9 cellular contexts compared by ENCODE assay signal in the genomic region with DNA sequence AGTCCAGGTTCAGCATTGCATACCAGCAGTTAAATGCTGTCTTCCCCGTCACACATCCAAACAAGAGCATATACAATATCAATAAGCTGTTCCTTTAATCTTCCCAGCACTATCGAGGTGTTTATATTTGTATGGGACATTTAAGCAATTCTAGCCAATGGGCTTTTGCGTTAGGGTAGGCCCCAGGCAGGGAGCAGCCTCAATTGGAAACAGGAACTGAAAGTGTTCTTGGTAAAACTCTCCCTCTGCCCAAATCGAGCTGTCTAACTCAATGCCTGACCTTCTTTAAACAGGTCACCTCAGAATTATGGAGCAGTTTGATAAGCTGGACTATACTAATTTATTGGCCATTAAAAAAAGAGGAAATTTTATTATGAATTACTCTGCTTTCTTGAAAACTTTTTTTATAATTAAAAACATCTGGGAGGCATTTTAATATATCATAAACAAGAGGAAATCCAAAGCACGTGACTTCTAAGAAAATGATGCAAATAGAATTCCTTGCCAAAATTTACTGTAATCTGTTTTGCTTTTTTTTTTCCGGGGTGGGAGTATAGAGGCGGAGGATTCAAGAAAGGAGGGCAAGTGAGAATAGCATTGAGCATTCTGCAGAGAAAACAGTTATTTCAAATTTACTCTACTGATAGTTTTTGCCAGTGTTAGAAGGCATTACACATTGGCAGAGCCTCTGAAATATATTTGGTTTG.
DNase-seq lines count a peak whose midpoint lies in the region; ATAC-seq lines count a peak whose summit lies in the region.
"Had no signal": no experiment of that assay in that cellular context is flagged by ENCODE, and none has a peak within 500 bp of the region (broad histone marks: within the 10 kb centered on the region; RNA-seq: fewer than 3 reads in every experiment).

No MANE protein-coding gene starts in this region.

- peak; percentile 12 for DNase-seq in DMS79 treated with DMSO at 0.1 percent for 48 hours (lab: John Stamatoyannopoulos, UW)
- DNase-seq in DMS79 (lab: John Stamatoyannopoulos, UW) = no peak
- peak; percentile 14 to 65 for DNase-seq in SHP77 (lab: John Stamatoyannopoulos, UW)
- peak; percentile 37 for DNase-seq in globus pallidus (ENCODE audit: low spot score)
- no peak for DNase-seq in GDM1 (lab: John Stamatoyannopoulos, UW)
- DNase-seq in NCI-H526 treated with DMSO at 0.1 percent for 48 hours (lab: John Stamatoyannopoulos, UW) = no peak

- peaks cover 0 to 15% (median 9%) of the 10 kb centered on the region in 5 donors for H3K4me1 ChIP-seq in subcutaneous abdominal adipose tissue (ENCODE audit: control insufficient read depth in 5 of 5, insufficient read depth in 5 of 5, low read length in 5 of 5)

- ATAC-seq in HG03064 (IDR thresholded peaks at IDR 0.05; ENCODE audit: low read depth, unreplicated experiment) = peak; percentile 93

- H3K36me3 ChIP-seq in subcutaneous abdominal adipose tissue (ENCODE audit: control insufficient read depth in 5 of 5, insufficient read depth in 5 of 5, low read length in 5 of 5) = no peaks in the 10 kb centered on the region

- H3K9me3 ChIP-seq in subcutaneous abdominal adipose tissue (ENCODE audit: control insufficient read depth in 5 of 5, low read length in 5 of 5) = no peaks in the 10 kb centered on the region

- peak overlapping the region in 2 of 5 donors; percentile 2 to 53 for H3K9ac ChIP-seq in subcutaneous abdominal adipose tissue (ENCODE audit: low read length in 5 of 5)

- H3K27me3 ChIP-seq in subcutaneous abdominal adipose tissue (ENCODE audit: control insufficient read depth in 5 of 5, insufficient read depth in 4 of 5, low read length in 5 of 5) = no peaks in the 10 kb centered on the region

- H3K4me3 ChIP-seq in subcutaneous abdominal adipose tissue (ENCODE audit: low read depth in 1 of 5, low read length in 5 of 5) = peak overlapping the region; percentile 65 to 81 (median 75)
- H3K4me3 ChIP-seq: skin epidermis had no signal

- peak overlapping the region; percentile 24 for H3K27ac ChIP-seq in subcutaneous abdominal adipose tissue (ENCODE audit: low read depth, low read length)

Comparison
In these comparisons a context has a peak if more than half of its experiments do, and no peak if none do; other contexts are left out.
1. DNase-seq: peak in DMS79 treated with DMSO at 0.1 percent for 48 hours (single experiment), SHP77 (2 of 2) and globus pallidus (single experiment); none in DMS79 (single experiment), GDM1 (single experiment) and NCI-H526 treated with DMSO at 0.1 percent for 48 hours (single experiment).